Comparison of ENCODE assay signal across 29 cellular contexts in the genomic region with DNA sequence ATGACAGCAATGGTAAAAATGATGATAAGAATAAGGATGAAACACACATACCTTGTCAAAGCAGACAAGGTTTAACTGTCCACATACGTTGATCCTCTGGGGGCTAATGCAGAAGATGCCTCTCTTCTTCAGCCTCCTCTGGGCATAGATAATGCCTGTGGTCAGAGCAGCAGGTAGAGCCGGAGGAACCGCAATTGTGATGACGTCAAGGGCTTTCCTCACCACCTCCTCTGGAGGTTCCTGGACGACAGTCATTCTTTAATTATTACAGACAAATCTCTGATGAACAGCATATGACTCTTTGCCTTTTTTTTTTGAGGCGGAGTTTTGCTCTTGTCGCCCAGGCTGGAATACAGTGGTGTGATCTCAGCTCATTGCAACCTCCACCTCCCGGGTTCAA.
"Had no signal": no experiment of that assay in that cellular context is flagged by ENCODE, and none has a peak within 500 bp of the region (broad histone marks: within the 10 kb centered on the region; RNA-seq: fewer than 3 reads in every experiment).

No MANE protein-coding gene starts in this region.

- H3K4me1 Mint-ChIP-seq: natural killer cell; nephron; neural progenitor cell; stimulated activated memory B cell treated with anti-CD40 and anti-IgM and Interleukin-4, amounts not matched to agents 10 μg/mL and 1 μg/mL and 100 μg/mL, for 72 hours had no signal

- H3K4me3 Mint-ChIP-seq: naive thymus-derived CD4-positive, alpha-beta T cell; natural killer cell; nephron; neural progenitor cell; stimulated activated memory B cell treated with anti-CD40 and anti-IgM and Interleukin-4, amounts not matched to agents 10 μg/mL and 1 μg/mL and 100 μg/mL, for 72 hours; stimulated activated naive CD8-positive, alpha-beta T cell treated with anti-CD3 and anti-CD28 coated beads, Interleukin-15, Interleukin-2, amounts not matched to agents 100 ng/mL and 50 ng/mL, for 24 hours; type B pancreatic cell had no signal

- H3K9me3 Mint-ChIP-seq: natural killer cell; nephron; neural progenitor cell; stimulated activated naive CD8-positive, alpha-beta T cell treated with anti-CD3 and anti-CD28 coated beads, Interleukin-15, Interleukin-2, amounts not matched to agents 100 ng/mL and 50 ng/mL, for 24 hours; type B pancreatic cell had no signal

- H3K36me3 Mint-ChIP-seq: natural killer cell, neural progenitor cell had no signal

- H3K36me3 ChIP-seq: neural progenitor cell, ovary, spleen, suprapubic skin, tibial nerve, uterus had no signal

- ATAC-seq: naive thymus-derived CD4-positive, alpha-beta T cell; natural killer cell; psoas muscle; right cardiac atrium; sciatic nerve; stimulated activated memory B cell treated with anti-CD40 and anti-IgM and Interleukin-4, amounts not matched to agents 10 μg/mL and 1 μg/mL and 100 μg/mL, for 72 hours; upper lobe of right lung had no signal

- H3K27me3 ChIP-seq: neural progenitor cell, ovary, spleen, suprapubic skin, testis, tibial nerve, upper lobe of right lung, uterus had no signal

- DNase-seq: naive thymus-derived CD4-positive, alpha-beta T cell; natural killer cell; occipital lobe; ovary; posterior cingulate gyrus; psoas muscle; right cardiac atrium; spleen; stimulated activated CD4-positive, alpha-beta T cell treated with anti-CD3 and anti-CD28 coated beads, Interleukin-12 subunit alpha, Interleukin-12 subunit beta, amount 100 ng/mL, for 4 hours; stimulated activated CD4-positive, alpha-beta T cell treated with anti-CD3 and anti-CD28 coated beads, Interleukin-1b, Interleukin-23, amount 100 ng/mL, for 48 hours; stimulated activated CD4-positive, alpha-beta T cell treated with anti-CD3 and anti-CD28 coated beads, Interleukin-4, amount 100 ng/mL, for 1 hour; stimulated activated CD4-positive, alpha-beta T cell treated with anti-CD3 and anti-CD28 coated beads, Interleukin-4, amount 100 ng/mL, for 4 hours; stimulated activated CD8-positive, alpha-beta memory T cell treated with anti-CD3 and anti-CD28 coated beads, Interleukin-4, amount 100 ng/mL, for 48 hours; stimulated activated naive CD4-positive, alpha-beta T cell treated with Interleukin-2 at 50 U/mL for 16 hours; substantia nigra; testis; upper lobe of right lung; uterus had no signal

- H3K27ac Mint-ChIP-seq: naive thymus-derived CD4-positive, alpha-beta T cell; natural killer cell; nephron; neural progenitor cell; progenitor cell of endocrine pancreas; stimulated activated memory B cell treated with anti-CD40 and anti-IgM and Interleukin-4, amounts not matched to agents 10 μg/mL and 1 μg/mL and 100 μg/mL, for 72 hours; stimulated activated naive CD8-positive, alpha-beta T cell treated with anti-CD3 and anti-CD28 coated beads, Interleukin-15, Interleukin-2, amounts not matched to agents 100 ng/mL and 50 ng/mL, for 24 hours; type B pancreatic cell had no signal

- H3K4me3 ChIP-seq: neural progenitor cell, ovary, psoas muscle, skin epidermis, smooth muscle cell, spleen, suprapubic skin, testis, tibial nerve, upper lobe of right lung, uterus had no signal

- H3K27me3 Mint-ChIP-seq: stimulated activated naive CD8-positive, alpha-beta T cell treated with anti-CD3 and anti-CD28 coated beads, Interleukin-15, Interleukin-2, amounts not matched to agents 100 ng/mL and 50 ng/mL, for 24 hours had no signal
